8 cellular contexts compared by ENCODE assay signal in the genomic region with DNA sequence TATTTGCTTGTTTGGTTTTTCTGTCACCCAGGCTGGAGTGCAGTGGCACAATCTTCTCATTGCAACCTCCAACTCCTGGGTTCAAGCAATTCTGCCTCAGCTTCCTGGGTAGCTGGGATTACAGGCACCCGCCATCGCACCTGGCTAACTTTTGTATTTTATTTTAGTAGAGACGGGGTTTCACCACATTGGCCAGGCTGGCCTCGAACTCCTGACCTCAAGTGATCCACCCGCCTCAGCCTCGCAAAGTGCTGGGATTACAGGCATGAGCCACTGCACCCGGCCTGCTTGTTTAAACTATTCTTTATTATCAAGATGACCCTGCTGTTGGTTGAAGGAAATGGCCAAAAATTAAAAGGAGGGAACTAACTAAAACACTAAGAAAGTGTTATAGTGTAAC. TPM values are rescaled to one million over a fixed set of nuclear protein-coding genes. Genes with fewer than 3 reads are reported as not detected.
DNase-seq lines count a peak whose midpoint lies in the region; ATAC-seq, FAIRE-seq and TF ChIP-seq lines count a peak whose summit lies in the region.
"Not testable (repeated sequence)": the region's sequence is repeated elsewhere in the genome, so short reads cannot be mapped to it uniquely, and the experiment has no call there.

No MANE protein-coding gene starts in this region.

- POLR2A ChIA-PET in CD4-positive, alpha-beta T cell (lab: Charles Lee); endothelial cell of umbilical vein (lab: Charles Lee); naive thymus-derived CD8-positive, alpha-beta T cell (lab: Charles Lee): not testable (repeated sequence)

- not testable (repeated sequence) for DNase-seq in CD4-positive, alpha-beta T cell; activated CD8-positive, alpha-beta memory T cell treated with anti-CD3 and anti-CD28 coated beads, Interleukin-2, amount 10 ng/mL, durations not matched to agents 7 days and 5 days; endothelial cell of umbilical vein (ENCODE audit: low read depth, low spot score); naive thymus-derived CD8-positive, alpha-beta T cell
- DNase-seq in type B pancreatic cell (ENCODE audit: extremely low spot score, unreplicated experiment): peak; percentile 20

- TF ChIP-seq POLR2A in endothelial cell of umbilical vein (IDR thresholded peaks at IDR 0.05; ENCODE audit: low read depth, low read length): not testable (repeated sequence)

- not testable (repeated sequence) for BruUV-seq in endothelial cell of umbilical vein (replicated peaks; lab: Mats Ljungman, UMichigan)

- peaks cover 39% of the 10 kb centered on the region; the same call in 1 of the 2 replicates for H3F3A ChIP-seq in SU-DHL-6 (ENCODE audit: insufficient read depth)

- not testable (repeated sequence) for H3K4me3 ChIP-seq in KMS-11 (IDR thresholded peaks at IDR 0.05; ENCODE audit: insufficient read depth, low read depth, low read length); SU-DHL-6 (ENCODE audit: insufficient read depth, low read length, poor library complexity, severe bottlenecking); endothelial cell of umbilical vein (replicated peaks in 1 of 3; ENCODE audit: insufficient read depth in 1 of 3, low read depth in 1 of 3, low read length in 3 of 3)

- H3K9me2 ChIP-seq in SU-DHL-6 (replicated peaks; ENCODE audit: insufficient read depth, low read length): not testable (repeated sequence)

- H3K36me3 ChIP-seq in KMS-11 (ENCODE audit: insufficient read depth) (peaks cover 19% of the 10 kb centered on the region; the same call in 1 of the 2 replicates), SU-DHL-6 (ENCODE audit: low read length) (peaks cover 40% of the 10 kb centered on the region), endothelial cell of umbilical vein (ENCODE audit: control insufficient read depth in 2 of 2, extremely low read depth in 1 of 2, insufficient read depth in 2 of 2, low read length in 2 of 2) (peaks cover 6 to 10% of the 10 kb centered on the region in 2 experiments)

- H3K9ac ChIP-seq in KMS-11; SU-DHL-6 (ENCODE audit: low read length); endothelial cell of umbilical vein (replicated peaks; ENCODE audit: extremely low read depth, insufficient read depth, low read length): not testable (repeated sequence)

- H4K20me1 ChIP-seq in KMS-11 (ENCODE audit: insufficient read depth) (peaks cover 89% of the 10 kb centered on the region), SU-DHL-6 (ENCODE audit: low read depth, low read length) (peaks cover 87% of the 10 kb centered on the region), endothelial cell of umbilical vein (replicated peaks; ENCODE audit: control insufficient read depth, extremely low read depth, insufficient read depth, low read length) (peaks cover 51% of the 10 kb centered on the region)

- H3K4me3 Mint-ChIP-seq in CD4-positive, alpha-beta T cell: peak overlapping the region; percentile 47
- H3K4me3 Mint-ChIP-seq in activated CD8-positive, alpha-beta memory T cell treated with anti-CD3 and anti-CD28 coated beads, Interleukin-2, amount 10 ng/mL, durations not matched to agents 7 days and 5 days; type B pancreatic cell: not testable (repeated sequence)
- H3K4me3 Mint-ChIP-seq in activated naive CD4-positive, alpha-beta T cell treated with anti-CD3 and anti-CD28 coated beads, Interleukin-2, amount 50 U/mL, for 24 hours: peak overlapping the region; percentile 28
- H3K4me3 Mint-ChIP-seq in naive thymus-derived CD8-positive, alpha-beta T cell: peak overlapping the region; percentile 19 to 77 (median 34)

- CTCF ChIA-PET in CD4-positive, alpha-beta T cell (lab: Charles Lee): interaction anchor here (1.3 to 1.6 kb wide), 2 partner anchors 21 to 252 kb away, joined by 3 to 6 read pairs; no protein-coding TSS in a partner anchor
- CTCF ChIA-PET in activated CD8-positive, alpha-beta memory T cell treated with anti-CD3 and anti-CD28 coated beads, Interleukin-2, amount 10 ng/mL, durations not matched to agents 7 days and 5 days (lab: Charles Lee): not testable (repeated sequence)
- CTCF ChIA-PET in endothelial cell of umbilical vein (lab: Charles Lee): interaction anchor here (1.3 to 4.5 kb wide), 3 partner anchors 16 to 263 kb away, joined by 3 to 22 read pairs (median 4); no protein-coding TSS in a partner anchor

- H3K9me3 ChIP-seq in CD4-positive, alpha-beta T cell (ENCODE audit: control insufficient read depth, low read length); SU-DHL-6 (ENCODE audit: insufficient read depth, low read length); endothelial cell of umbilical vein (replicated peaks; ENCODE audit: control insufficient read depth, insufficient read depth, low read length): not testable (repeated sequence)

- not testable (repeated sequence) for FAIRE-seq in endothelial cell of umbilical vein (lab: Jason Lieb, UNC)

- peak overlapping the region; percentile 62 for H3K27ac Mint-ChIP-seq in CD4-positive, alpha-beta T cell
- H3K27ac Mint-ChIP-seq in activated CD8-positive, alpha-beta memory T cell treated with anti-CD3 and anti-CD28 coated beads, Interleukin-2, amount 10 ng/mL, durations not matched to agents 7 days and 5 days: peak overlapping the region; percentile 36
- peak overlapping the region; percentile 26 for H3K27ac Mint-ChIP-seq in activated naive CD4-positive, alpha-beta T cell treated with anti-CD3 and anti-CD28 coated beads, Interleukin-2, amount 50 U/mL, for 24 hours
- H3K27ac Mint-ChIP-seq in naive thymus-derived CD8-positive, alpha-beta T cell: peak overlapping the region in 7 of 10 donors; percentile 3 to 88 (median 46)
- H3K27ac Mint-ChIP-seq in type B pancreatic cell: not testable (repeated sequence)

- not testable (repeated sequence) for H3K27me3 Mint-ChIP-seq in CD4-positive, alpha-beta T cell; activated CD8-positive, alpha-beta memory T cell treated with anti-CD3 and anti-CD28 coated beads, Interleukin-2, amount 10 ng/mL, durations not matched to agents 7 days and 5 days; activated naive CD4-positive, alpha-beta T cell treated with anti-CD3 and anti-CD28 coated beads, Interleukin-2, amount 50 U/mL, for 24 hours; naive thymus-derived CD8-positive, alpha-beta T cell; type B pancreatic cell

- dilution Hi-C loops in endothelial cell of umbilical vein (cut with MboI; ENCODE audit: extremely low pct_ligation_motif_present, low sequenced_read_pairs): not testable (repeated sequence)

- peaks cover 57% of the 10 kb centered on the region for H3K36me3 Mint-ChIP-seq in CD4-positive, alpha-beta T cell (ENCODE audit: low read depth)
- H3K36me3 Mint-ChIP-seq in activated CD8-positive, alpha-beta memory T cell treated with anti-CD3 and anti-CD28 coated beads, Interleukin-2, amount 10 ng/mL, durations not matched to agents 7 days and 5 days: peaks cover 41% of the 10 kb centered on the region
- not testable (repeated sequence) for H3K36me3 Mint-ChIP-seq in activated naive CD4-positive, alpha-beta T cell treated with anti-CD3 and anti-CD28 coated beads, Interleukin-2, amount 50 U/mL, for 24 hours
- peaks cover 5 to 47% (median 8%) of the 10 kb centered on the region in 3 donors for H3K36me3 Mint-ChIP-seq in naive thymus-derived CD8-positive, alpha-beta T cell
- peaks cover 37% of the 10 kb centered on the region for H3K36me3 Mint-ChIP-seq in type B pancreatic cell

- not testable (repeated sequence) for H3K9me3 Mint-ChIP-seq in CD4-positive, alpha-beta T cell; activated CD8-positive, alpha-beta memory T cell treated with anti-CD3 and anti-CD28 coated beads, Interleukin-2, amount 10 ng/mL, durations not matched to agents 7 days and 5 days (ENCODE audit: low read depth); activated naive CD4-positive, alpha-beta T cell treated with anti-CD3 and anti-CD28 coated beads, Interleukin-2, amount 50 U/mL, for 24 hours; naive thymus-derived CD8-positive, alpha-beta T cell; type B pancreatic cell

- intact Hi-C loops in CD4-positive, alpha-beta T cell (cut with DNase I, micrococcal nuclease): loop anchor here in 1 of 2 experiments (10.0 kb wide), 1 partner anchor 341 kb away; a partner anchor contains a TSS
- intact Hi-C loops in endothelial cell of umbilical vein (cut with micrococcal nuclease): loop anchor here (10.0 kb wide), 1 partner anchor 341 kb away; a partner anchor contains a TSS

- not testable (repeated sequence) for TF ChIP-seq CTCF in CD4-positive, alpha-beta T cell (IDR thresholded peaks at IDR 0.05); KMS-11 (conservative IDR thresholded peaks at IDR 0.05; ENCODE audit: low read depth, low read length); SU-DHL-6 (IDR thresholded peaks at IDR 0.05; ENCODE audit: insufficient read depth, low read length, poor library complexity, severe bottlenecking); endothelial cell of umbilical vein (IDR thresholded peaks at IDR 0.05; ENCODE audit: extremely low read depth in 1 of 2, insufficient read depth in 1 of 2, low read depth in 1 of 2, low read length in 2 of 2); type B pancreatic cell (conservative IDR thresholded peaks at IDR 0.05)

- not testable (repeated sequence) for H2AFZ ChIP-seq in KMS-11 (ENCODE audit: low read depth); SU-DHL-6 (ENCODE audit: low read depth, low read length, severe bottlenecking); endothelial cell of umbilical vein (ENCODE audit: low read depth, low read length)

- H3K79me2 ChIP-seq in KMS-11 (ENCODE audit: insufficient read depth, low read depth) (peaks cover 100% of the 10 kb centered on the region), SU-DHL-6 (ENCODE audit: insufficient read depth, low read length) (peaks cover 100% of the 10 kb centered on the region), endothelial cell of umbilical vein (ENCODE audit: control insufficient read depth, insufficient read depth, low read length) (peaks cover 100% of the 10 kb centered on the region)

- ATAC-seq in CD4-positive, alpha-beta T cell (ENCODE audit: poor library complexity); activated CD8-positive, alpha-beta memory T cell treated with anti-CD3 and anti-CD28 coated beads, Interleukin-2, amount 10 ng/mL, durations not matched to agents 7 days and 5 days; naive thymus-derived CD8-positive, alpha-beta T cell: not testable (repeated sequence)

- peaks cover 96% of the 10 kb centered on the region for H3K4me1 ChIP-seq in KMS-11 (ENCODE audit: low read depth, poor library complexity, severe bottlenecking)
- H3K4me1 ChIP-seq in endothelial cell of umbilical vein (ENCODE audit: control insufficient read depth, extremely low read depth, insufficient read depth, low read length): peaks cover 39% of the 10 kb centered on the region

- H3K27me3 ChIP-seq in CD4-positive, alpha-beta T cell (ENCODE audit: control insufficient read depth, insufficient read depth, low read length); KMS-11 (ENCODE audit: insufficient read depth, low read depth); SU-DHL-6 (ENCODE audit: low read length); endothelial cell of umbilical vein (ENCODE audit: control insufficient read depth in 2 of 2, insufficient read depth in 2 of 2, low read length in 2 of 2): not testable (repeated sequence)

- H3K27ac ChIP-seq in CD4-positive, alpha-beta T cell (ENCODE audit: low read depth, low read length); SU-DHL-6 (ENCODE audit: low read depth, low read length); endothelial cell of umbilical vein (ENCODE audit: insufficient read depth, low read depth, low read length): not testable (repeated sequence)
- peak overlapping the region; percentile 61; the same call in 1 of the 2 replicates for H3K27ac ChIP-seq in KMS-11

- not testable (repeated sequence) for H3K9me1 ChIP-seq in endothelial cell of umbilical vein (replicated peaks; ENCODE audit: control insufficient read depth, extremely low read depth, insufficient read depth, low read length)

- H3K4me2 ChIP-seq in KMS-11 (peak overlapping the region; percentile 46; the same call in 1 of the 2 replicates), SU-DHL-6 (ENCODE audit: low read depth, low read length, poor library complexity, severe bottlenecking) (peak overlapping the region; percentile 98), endothelial cell of umbilical vein (ENCODE audit: insufficient read depth, low read length) (peak overlapping the region; percentile 42)

- peaks cover 97% of the 10 kb centered on the region for H3K4me1 Mint-ChIP-seq in CD4-positive, alpha-beta T cell (ENCODE audit: low read depth)
- H3K4me1 Mint-ChIP-seq in activated CD8-positive, alpha-beta memory T cell treated with anti-CD3 and anti-CD28 coated beads, Interleukin-2, amount 10 ng/mL, durations not matched to agents 7 days and 5 days: peaks cover 64% of the 10 kb centered on the region
- H3K4me1 Mint-ChIP-seq in activated naive CD4-positive, alpha-beta T cell treated with anti-CD3 and anti-CD28 coated beads, Interleukin-2, amount 50 U/mL, for 24 hours: peaks cover 89% of the 10 kb centered on the region
- peaks cover 30 to 89% (median 82%) of the 10 kb centered on the region in 4 donors for H3K4me1 Mint-ChIP-seq in naive thymus-derived CD8-positive, alpha-beta T cell
- peaks cover 53% of the 10 kb centered on the region for H3K4me1 Mint-ChIP-seq in type B pancreatic cell (ENCODE audit: unreplicated experiment)

RNA-seq across cellular contexts. Expression of a gene that starts 6.2 kb away (rescaled TPM):
- 100 to 1,000 TPM; 246 to 275 TPM for total RNA-seq in CD4-positive, alpha-beta T cell
- 100 to 1,000 TPM; 108 to 113 TPM for total RNA-seq in activated CD8-positive, alpha-beta memory T cell treated with anti-CD3 and anti-CD28 coated beads, Interleukin-2, amount 10 ng/mL, durations not matched to agents 7 days and 5 days
- 105 and 112 TPM in 2 replicates for total RNA-seq in endothelial cell of umbilical vein
- 55.1 and 85.7 TPM in 2 replicates for polyA plus RNA-seq in endothelial cell of umbilical vein
- 60.1 and 64.1 TPM in 2 replicates for polyA plus RNA-seq in endothelial cell of umbilical vein (2011; cell fraction: cytosol; rRNA removed)
- polyA plus RNA-seq in endothelial cell of umbilical vein (2011; cell fraction: nucleus; rRNA removed): 125 and 143 TPM in 2 replicates
- 60.5 and 71.5 TPM in 2 replicates for polyA plus RNA-seq in endothelial cell of umbilical vein (2012)
- polyA minus RNA-seq in endothelial cell of umbilical vein: 76.4 and 89.5 TPM in 2 replicates
- 40.5 TPM for polyA minus RNA-seq in endothelial cell of umbilical vein (2011; cell fraction: cytosol; rRNA and poly(A)+ RNA removed)
- polyA minus RNA-seq in endothelial cell of umbilical vein (2011; cell fraction: nucleus; rRNA and poly(A)+ RNA removed): 103 and 113 TPM in 2 replicates
- total RNA-seq in naive thymus-derived CD8-positive, alpha-beta T cell: 100 to 1,000 TPM; 155 to 157 TPM
- polyA plus RNA-seq in naive thymus-derived CD8-positive, alpha-beta T cell: 10 to 100 TPM; 33.7 to 57.7 (median 54.7) TPM
- total RNA-seq in type B pancreatic cell (ENCODE audit: low replicate concordance): 97.9 and 116 TPM in 2 replicates

RNA-seq across cellular contexts. Expression of a gene that starts 55.3 kb away (rescaled TPM):
- not detected for total RNA-seq in CD4-positive, alpha-beta T cell
- total RNA-seq in activated CD8-positive, alpha-beta memory T cell treated with anti-CD3 and anti-CD28 coated beads, Interleukin-2, amount 10 ng/mL, durations not matched to agents 7 days and 5 days: 1 to 10 TPM in 1 of 2 experiments, under 1 TPM in 1; 0.84 to 1.3 TPM
- 111 and 117 TPM in 2 replicates for total RNA-seq in endothelial cell of umbilical vein
- polyA plus RNA-seq in endothelial cell of umbilical vein: 30.7 and 41.2 TPM in 2 replicates
- polyA plus RNA-seq in endothelial cell of umbilical vein (2011; cell fraction: cytosol; rRNA removed): 59.9 and 81.1 TPM in 2 replicates
- polyA plus RNA-seq in endothelial cell of umbilical vein (2011; cell fraction: nucleus; rRNA removed): 125 and 193 TPM in 2 replicates
- polyA plus RNA-seq in endothelial cell of umbilical vein (2012): 73.1 and 143 TPM in 2 replicates
- polyA minus RNA-seq in endothelial cell of umbilical vein: 76.6 and 80.5 TPM in 2 replicates
- polyA minus RNA-seq in endothelial cell of umbilical vein (2011; cell fraction: cytosol; rRNA and poly(A)+ RNA removed): 45.8 TPM
- polyA minus RNA-seq in endothelial cell of umbilical vein (2011; cell fraction: nucleus; rRNA and poly(A)+ RNA removed): 130 and 167 TPM in 2 replicates
- not detected for total RNA-seq in naive thymus-derived CD8-positive, alpha-beta T cell
- polyA plus RNA-seq in naive thymus-derived CD8-positive, alpha-beta T cell: under 1 TPM in 2 of 3 donors, not detected in 1; 0.09 to 0.64 TPM
- total RNA-seq in type B pancreatic cell (ENCODE audit: low replicate concordance): 99.3 and 107 TPM in 2 replicates

Comparison
In these comparisons a context has a peak if more than half of its experiments do, and no peak if none do; other contexts are left out.
1. H3K4me2 ChIP-seq: peak in every context shown above with its lines; median percentile 98 in SU-DHL-6; 46 in KMS-11; 42 in endothelial cell of umbilical vein.
2. RNA of a gene that starts 55.3 kb away (total RNA-seq): 111 to 117 TPM in endothelial cell of umbilical vein and 99.3 to 107 TPM in type B pancreatic cell; 0.84 to 1.3 TPM in activated CD8-positive, alpha-beta memory T cell treated with anti-CD3 and anti-CD28 coated beads, Interleukin-2, amount 10 ng/mL, durations not matched to agents 7 days and 5 days, not detected in naive thymus-derived CD8-positive, alpha-beta T cell and not detected in CD4-positive, alpha-beta T cell; every median in the first group is over 10 times any median in the second.